9 cellular contexts compared by ENCODE assay signal in the genomic region with DNA sequence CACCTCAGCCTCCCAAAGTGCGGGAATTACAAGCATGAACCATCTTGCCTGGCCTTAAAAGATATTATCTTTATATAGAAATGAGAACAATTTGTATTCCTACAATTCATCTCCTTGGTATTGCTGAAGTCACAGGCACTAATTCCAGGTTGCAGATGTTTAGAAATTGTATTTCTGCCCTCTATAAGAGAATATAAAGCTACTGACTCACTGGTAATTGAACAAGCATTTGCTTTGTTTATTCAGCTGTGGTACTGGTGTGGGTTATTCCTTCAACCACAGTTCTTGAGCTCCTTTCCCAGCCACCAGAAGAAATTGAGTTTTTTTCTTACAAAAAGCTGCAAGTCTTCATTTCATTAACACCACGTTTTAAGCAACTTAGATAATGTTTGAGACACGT. TPM values are rescaled to one million over a fixed set of nuclear protein-coding genes. Genes with fewer than 3 reads are reported as not detected.
DNase-seq lines count a peak whose midpoint lies in the region; ATAC-seq and TF ChIP-seq lines count a peak whose summit lies in the region.
"Had no signal": no experiment of that assay in that cellular context is flagged by ENCODE, and none has a peak within 500 bp of the region (broad histone marks: within the 10 kb centered on the region; RNA-seq: fewer than 3 reads in every experiment).

No MANE protein-coding gene starts in this region.

- H4K20me1 ChIP-seq in PC-9 (ENCODE audit: insufficient read depth), result no peaks in the 10 kb centered on the region

- no peaks in the 10 kb centered on the region for H3F3A ChIP-seq in PC-9 (ENCODE audit: insufficient read depth, low read depth)

- no peak overlapping the region for H3K4me2 ChIP-seq in PC-9

- H3K36me3 Mint-ChIP-seq in stimulated activated naive CD8-positive, alpha-beta T cell treated with anti-CD3 and anti-CD28 coated beads, Interleukin-15, Interleukin-2, amounts not matched to agents 100 ng/mL and 50 ng/mL, for 24 hours (ENCODE audit: low read depth), result no peaks in the 10 kb centered on the region
- H3K36me3 Mint-ChIP-seq in activated T-helper 17 cell treated with anti-CD3 and anti-CD28 coated beads, Interleukin-2, amount 50 U/mL, for 72 hours (ENCODE audit: low read depth), result peaks cover 16% of the 10 kb centered on the region

- no peak for ATAC-seq in stimulated activated naive CD8-positive, alpha-beta T cell treated with anti-CD3 and anti-CD28 coated beads, Interleukin-15, Interleukin-2, amounts not matched to agents 100 U/mL and 50 U/mL, for 24 hours
- ATAC-seq in activated T-helper 17 cell treated with anti-CD3 and anti-CD28 coated beads, Interleukin-2, amount 50 U/mL, for 72 hours (replicated peaks), result no peak
- peak; percentile 64 for ATAC-seq in foreskin keratinocyte

- H2AFZ ChIP-seq in PC-9, result no peak overlapping the region

- H3K9me3 ChIP-seq in PC-9 (ENCODE audit: insufficient read depth, low read depth), result no peaks in the 10 kb centered on the region

- H3K4me3 ChIP-seq in PC-9, result no peak overlapping the region

- H3K36me3 ChIP-seq in PC-9 (ENCODE audit: low read depth), result no peaks in the 10 kb centered on the region

- H3K9me3 Mint-ChIP-seq in stimulated activated naive CD8-positive, alpha-beta T cell treated with anti-CD3 and anti-CD28 coated beads, Interleukin-15, Interleukin-2, amounts not matched to agents 100 ng/mL and 50 ng/mL, for 24 hours, result no peaks in the 10 kb centered on the region
- no peaks in the 10 kb centered on the region for H3K9me3 Mint-ChIP-seq in activated T-helper 17 cell treated with anti-CD3 and anti-CD28 coated beads, Interleukin-2, amount 50 U/mL, for 72 hours

- H3K4me1 Mint-ChIP-seq in stimulated activated naive CD8-positive, alpha-beta T cell treated with anti-CD3 and anti-CD28 coated beads, Interleukin-15, Interleukin-2, amounts not matched to agents 100 ng/mL and 50 ng/mL, for 24 hours (ENCODE audit: low read depth), result peaks cover 90% of the 10 kb centered on the region
- peaks cover 51% of the 10 kb centered on the region for H3K4me1 Mint-ChIP-seq in activated T-helper 17 cell treated with anti-CD3 and anti-CD28 coated beads, Interleukin-2, amount 50 U/mL, for 72 hours

- H3K27ac Mint-ChIP-seq in stimulated activated naive CD8-positive, alpha-beta T cell treated with anti-CD3 and anti-CD28 coated beads, Interleukin-15, Interleukin-2, amounts not matched to agents 100 ng/mL and 50 ng/mL, for 24 hours, result peak overlapping the region; percentile 83
- H3K27ac Mint-ChIP-seq in activated T-helper 17 cell treated with anti-CD3 and anti-CD28 coated beads, Interleukin-2, amount 50 U/mL, for 72 hours, result peak overlapping the region; percentile 99

- peak overlapping the region; percentile 26 for H3K4me3 Mint-ChIP-seq in stimulated activated naive CD8-positive, alpha-beta T cell treated with anti-CD3 and anti-CD28 coated beads, Interleukin-15, Interleukin-2, amounts not matched to agents 100 ng/mL and 50 ng/mL, for 24 hours
- H3K4me3 Mint-ChIP-seq in activated T-helper 17 cell treated with anti-CD3 and anti-CD28 coated beads, Interleukin-2, amount 50 U/mL, for 72 hours, result peak overlapping the region; percentile 79

- no peaks in the 10 kb centered on the region for H3K79me2 ChIP-seq in PC-9 (ENCODE audit: low read depth)

- no peaks in the 10 kb centered on the region for H3K9me2 ChIP-seq in PC-9 (ENCODE audit: insufficient read depth)

- POLR2A ChIA-PET in PC-9 (lab: Charles Lee; ENCODE audit: unreplicated experiment), result no interaction called here

- H3K4me1 ChIP-seq in foreskin keratinocyte (peaks cover 28% of the 10 kb centered on the region), PC-9 (replicated peaks; ENCODE audit: insufficient read depth) (no peaks in the 10 kb centered on the region)

- H3K27me3 Mint-ChIP-seq in stimulated activated naive CD8-positive, alpha-beta T cell treated with anti-CD3 and anti-CD28 coated beads, Interleukin-15, Interleukin-2, amounts not matched to agents 100 ng/mL and 50 ng/mL, for 24 hours, result no peaks in the 10 kb centered on the region
- H3K27me3 Mint-ChIP-seq in activated T-helper 17 cell treated with anti-CD3 and anti-CD28 coated beads, Interleukin-2, amount 50 U/mL, for 72 hours, result no peaks in the 10 kb centered on the region

- H3K27me3 ChIP-seq in foreskin keratinocyte (no peaks in the 10 kb centered on the region), PC-9 (ENCODE audit: insufficient read depth, low read depth) (0 out of 2 replicates have a peak, but pooled peaks cover 2% of the 10 kb centered on the region)

- no peak for DNase-seq in stimulated activated naive CD8-positive, alpha-beta T cell treated with anti-CD3 and anti-CD28 coated beads, Interleukin-15, Interleukin-2, amounts not matched to agents 100 U/mL and 50 U/mL, for 24 hours
- DNase-seq in foreskin keratinocyte (peak; percentile 92 to 95), HT-29 (ENCODE audit: low spot score) (no peak), posterior vena cava (ENCODE audit: low spot score) (no peak), PC-9 (no peak), NCI-H2107 (lab: John Stamatoyannopoulos, UW) (no peak)
- DNase-seq: Kasumi-1 had no signal

- intact Hi-C loops in posterior vena cava (cut with DNase I), result no loop called here
- intact Hi-C loops in PC-9 (cut with micrococcal nuclease; ENCODE audit: unreplicated experiment), result no loop called here

- TF ChIP-seq CTCF in foreskin keratinocyte (conservative IDR thresholded peaks at IDR 0.05), result no peak
- TF ChIP-seq CTCF in PC-9 (conservative IDR thresholded peaks at IDR 0.05), result no peak

- BruUV-seq in PC-9 (replicated peaks; lab: Mats Ljungman, UMichigan), result no TSS peak

- no peak overlapping the region for H3K27ac ChIP-seq in foreskin keratinocyte
- H3K27ac ChIP-seq in PC-9, result no peak overlapping the region

- CTCF ChIA-PET in PC-9 (lab: Charles Lee), result no interaction called here

RNA-seq across cellular contexts. Expression of a gene that starts 29.0 kb away (rescaled TPM):
- total RNA-seq in activated T-helper 17 cell treated with anti-CD3 and anti-CD28 coated beads, Interleukin-2, amount 50 U/mL, for 72 hours, result 1 to 10 TPM; 2.9 to 5.8 TPM
- total RNA-seq in foreskin keratinocyte, result 5.1 and 5.3 TPM in 2 replicates
- 1.1 and 1.3 TPM in 2 replicates for polyA plus RNA-seq in foreskin keratinocyte
- 2.2 and 4.5 TPM in 2 replicates for total RNA-seq in HT-29 (2014; rRNA removed; shearing (Covaris generic))
- 10 to 100 TPM; 37.1 to 58.6 TPM for total RNA-seq in posterior vena cava
- 0.35 and 0.55 TPM in 2 replicates for total RNA-seq in PC-9 (2021)

Comparison
In these comparisons a context has a peak if more than half of its experiments do, and no peak if none do; other contexts are left out.
1. DNase-seq: peak in foreskin keratinocyte (2 of 2); none in stimulated activated naive CD8-positive, alpha-beta T cell treated with anti-CD3 and anti-CD28 coated beads, Interleukin-15, Interleukin-2, amounts not matched to agents 100 U/mL and 50 U/mL, for 24 hours (single experiment), HT-29 (single experiment), posterior vena cava (single experiment), PC-9 (0 of 2) and NCI-H2107 (single experiment).